Comparison of ENCODE assay signal across 1 cellular context in the genomic region with DNA sequence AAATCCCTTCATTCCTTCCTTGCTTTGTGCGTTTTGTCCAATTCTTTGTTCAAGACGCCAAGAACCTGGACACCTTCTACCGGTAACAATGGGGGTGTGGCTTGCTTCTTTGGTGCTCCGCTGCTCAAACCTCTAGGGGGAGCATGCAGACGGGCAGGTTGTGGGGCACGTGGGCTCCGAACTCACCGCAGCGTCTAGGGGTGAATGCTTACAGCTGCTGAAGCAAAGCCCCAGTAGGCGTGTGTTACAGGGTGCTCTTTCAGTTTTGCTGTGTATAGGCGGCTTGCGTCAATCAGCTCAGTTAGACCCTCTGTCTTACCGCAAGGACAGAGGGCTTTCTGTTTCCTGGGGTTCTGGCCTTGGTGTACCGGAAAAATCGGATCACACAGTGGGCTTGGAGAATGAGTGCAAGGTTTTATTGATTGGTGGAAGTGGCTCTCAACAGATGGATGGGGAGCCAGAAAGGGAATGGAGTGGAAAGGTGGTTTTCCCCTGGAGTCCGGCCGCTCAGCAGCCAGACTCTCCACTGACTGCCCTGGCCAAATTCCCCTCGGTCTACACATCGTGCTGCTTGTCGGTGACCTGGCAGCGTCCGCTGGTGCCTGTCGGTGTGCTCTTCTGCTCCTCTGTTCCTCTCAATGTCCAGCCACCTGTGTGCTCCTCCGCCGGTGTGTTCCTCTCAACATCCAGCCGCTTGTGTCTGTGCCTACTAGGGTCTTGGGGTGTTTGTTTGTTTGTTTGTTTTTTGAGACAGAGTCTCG.
TF ChIP-seq lines count a peak whose summit lies in the region.

No MANE protein-coding gene starts in this region.

TF ChIP-seq in liver, 16 proteins besides CTCF, POLR2A, EP300 and RAD21 (continued from another document):
- TF ChIP-seq, protein P1, sequence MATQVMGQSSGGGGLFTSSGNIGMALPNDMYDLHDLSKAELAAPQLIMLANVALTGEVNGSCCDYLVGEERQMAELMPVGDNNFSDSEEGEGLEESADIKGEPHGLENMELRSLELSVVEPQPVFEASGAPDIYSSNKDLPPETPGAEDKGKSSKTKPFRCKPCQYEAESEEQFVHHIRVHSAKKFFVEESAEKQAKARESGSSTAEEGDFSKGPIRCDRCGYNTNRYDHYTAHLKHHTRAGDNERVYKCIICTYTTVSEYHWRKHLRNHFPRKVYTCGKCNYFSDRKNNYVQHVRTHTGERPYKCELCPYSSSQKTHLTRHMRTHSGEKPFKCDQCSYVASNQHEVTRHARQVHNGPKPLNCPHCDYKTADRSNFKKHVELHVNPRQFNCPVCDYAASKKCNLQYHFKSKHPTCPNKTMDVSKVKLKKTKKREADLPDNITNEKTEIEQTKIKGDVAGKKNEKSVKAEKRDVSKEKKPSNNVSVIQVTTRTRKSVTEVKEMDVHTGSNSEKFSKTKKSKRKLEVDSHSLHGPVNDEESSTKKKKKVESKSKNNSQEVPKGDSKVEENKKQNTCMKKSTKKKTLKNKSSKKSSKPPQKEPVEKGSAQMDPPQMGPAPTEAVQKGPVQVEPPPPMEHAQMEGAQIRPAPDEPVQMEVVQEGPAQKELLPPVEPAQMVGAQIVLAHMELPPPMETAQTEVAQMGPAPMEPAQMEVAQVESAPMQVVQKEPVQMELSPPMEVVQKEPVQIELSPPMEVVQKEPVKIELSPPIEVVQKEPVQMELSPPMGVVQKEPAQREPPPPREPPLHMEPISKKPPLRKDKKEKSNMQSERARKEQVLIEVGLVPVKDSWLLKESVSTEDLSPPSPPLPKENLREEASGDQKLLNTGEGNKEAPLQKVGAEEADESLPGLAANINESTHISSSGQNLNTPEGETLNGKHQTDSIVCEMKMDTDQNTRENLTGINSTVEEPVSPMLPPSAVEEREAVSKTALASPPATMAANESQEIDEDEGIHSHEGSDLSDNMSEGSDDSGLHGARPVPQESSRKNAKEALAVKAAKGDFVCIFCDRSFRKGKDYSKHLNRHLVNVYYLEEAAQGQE (IDR thresholded peaks at IDR 0.05): no peak
- TF ChIP-seq JUND (IDR thresholded peaks at IDR 0.05): no peak
- no peak for TF ChIP-seq EGR1 (IDR thresholded peaks at IDR 0.05; ENCODE audit: low read depth in 2 of 2)
- no peak for TF ChIP-seq FOXA2 (IDR thresholded peaks at IDR 0.05)
- TF ChIP-seq, protein P2, sequence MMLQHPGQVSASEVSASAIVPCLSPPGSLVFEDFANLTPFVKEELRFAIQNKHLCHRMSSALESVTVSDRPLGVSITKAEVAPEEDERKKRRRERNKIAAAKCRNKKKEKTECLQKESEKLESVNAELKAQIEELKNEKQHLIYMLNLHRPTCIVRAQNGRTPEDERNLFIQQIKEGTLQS (IDR thresholded peaks at IDR 0.05): no peak
- TF ChIP-seq GABPA (IDR thresholded peaks at IDR 0.05 in 1 of 2, conservative IDR thresholded peaks at IDR 0.05 in 1 of 2): no peak
- TF ChIP-seq TAF1 (conservative IDR thresholded peaks at IDR 0.05): no peak
- no peak for TF ChIP-seq YY1 (IDR thresholded peaks at IDR 0.05)
- no peak for TF ChIP-seq RXRA (IDR thresholded peaks at IDR 0.05)
- TF ChIP-seq HNF4G (IDR thresholded peaks at IDR 0.05): no peak
- TF ChIP-seq, protein P3, sequence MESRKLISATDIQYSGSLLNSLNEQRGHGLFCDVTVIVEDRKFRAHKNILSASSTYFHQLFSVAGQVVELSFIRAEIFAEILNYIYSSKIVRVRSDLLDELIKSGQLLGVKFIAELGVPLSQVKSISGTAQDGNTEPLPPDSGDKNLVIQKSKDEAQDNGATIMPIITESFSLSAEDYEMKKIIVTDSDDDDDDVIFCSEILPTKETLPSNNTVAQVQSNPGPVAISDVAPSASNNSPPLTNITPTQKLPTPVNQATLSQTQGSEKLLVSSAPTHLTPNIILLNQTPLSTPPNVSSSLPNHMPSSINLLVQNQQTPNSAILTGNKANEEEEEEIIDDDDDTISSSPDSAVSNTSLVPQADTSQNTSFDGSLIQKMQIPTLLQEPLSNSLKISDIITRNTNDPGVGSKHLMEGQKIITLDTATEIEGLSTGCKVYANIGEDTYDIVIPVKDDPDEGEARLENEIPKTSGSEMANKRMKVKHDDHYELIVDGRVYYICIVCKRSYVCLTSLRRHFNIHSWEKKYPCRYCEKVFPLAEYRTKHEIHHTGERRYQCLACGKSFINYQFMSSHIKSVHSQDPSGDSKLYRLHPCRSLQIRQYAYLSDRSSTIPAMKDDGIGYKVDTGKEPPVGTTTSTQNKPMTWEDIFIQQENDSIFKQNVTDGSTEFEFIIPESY (IDR thresholded peaks at IDR 0.05): no peak
- no peak for TF ChIP-seq SP1 (IDR thresholded peaks at IDR 0.05)
- TF ChIP-seq HNF4A (conservative IDR thresholded peaks at IDR 0.05): no peak
TF ChIP-seq in liver: peak in this region for 0.
